ENCODE assay signal across 25 cellular contexts in the genomic region with DNA sequence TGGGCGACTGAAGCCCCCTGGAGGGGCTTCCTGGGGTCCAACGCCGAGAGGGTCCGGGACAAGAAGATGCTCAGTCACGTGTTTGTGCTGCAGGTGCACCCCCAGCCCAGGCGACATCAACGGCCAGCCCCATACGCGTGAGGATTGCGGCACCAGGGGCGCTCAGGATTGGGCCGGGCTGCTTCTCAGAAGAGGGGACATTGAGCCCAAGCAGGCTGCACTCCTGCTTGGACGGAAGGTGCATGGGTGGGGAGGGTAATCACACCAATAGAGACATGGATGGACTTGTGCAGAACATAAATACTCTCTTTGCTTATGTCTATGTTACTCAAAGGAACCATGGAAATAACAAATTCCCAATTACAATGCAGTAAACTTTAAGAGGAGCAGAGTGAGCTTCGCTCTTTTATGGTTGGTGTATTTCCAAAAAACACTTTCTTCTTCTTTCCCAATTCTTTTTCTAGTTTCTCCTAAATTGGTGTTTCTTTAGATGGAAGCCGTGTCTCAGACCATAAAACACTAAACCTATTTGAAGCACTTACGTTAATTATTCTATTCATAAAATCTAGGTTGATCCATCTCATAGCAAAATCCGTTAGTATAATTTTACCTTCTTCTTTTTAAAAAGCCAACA.
"Had no signal": no experiment of that assay in that cellular context is flagged by ENCODE, and none has a peak within 500 bp of the region (broad histone marks: within the 10 kb centered on the region; RNA-seq: fewer than 3 reads in every experiment).

No MANE protein-coding gene starts in this region.

- ATAC-seq: activated CD4-positive, CD25-positive, alpha-beta regulatory T cell treated with anti-CD3 and anti-CD28 coated beads, Interleukin-2, amount 50 U/mL, for 24 hours; activated naive CD4-positive, alpha-beta T cell treated with anti-CD3 and anti-CD28 coated beads, Interleukin-2, amount 50 U/mL, for 72 hours; sciatic nerve had no signal

- H3K9me3 ChIP-seq: colonic mucosa, gastroesophageal sphincter, vagina had no signal

- H3K27ac ChIP-seq: colonic mucosa, dorsolateral prefrontal cortex, gastroesophageal sphincter, skin epidermis, vagina, VCaP had no signal

- H3K4me3 ChIP-seq: colonic mucosa, dorsolateral prefrontal cortex, gastroesophageal sphincter, lung, skin epidermis, vagina had no signal

- H3K36me3 ChIP-seq: colonic mucosa, gastroesophageal sphincter, vagina had no signal

- H3K27me3 ChIP-seq: colonic mucosa, vagina had no signal

- DNase-seq: activated CD4-positive, alpha-beta memory T cell treated with anti-CD3 and anti-CD28 coated beads, Interleukin-2, amount 10 ng/mL, durations not matched to agents 7 days and 5 days; activated naive CD4-positive, alpha-beta T cell; activated T-cell treated with anti-CD3 and anti-CD28 coated beads, Interleukin-2, amount 50 U/mL, for 48 hours; cerebellar nuclear complex; colonic mucosa; effector memory CD4-positive, alpha-beta T cell; erythroblast; hypothalamus; immature natural killer cell; mesendoderm; stimulated activated CD4-positive, alpha-beta T cell treated with anti-CD3 and anti-CD28 coated beads, Interleukin-12 subunit alpha, Interleukin-12 subunit beta, amount 100 ng/mL, for 4 hours; stimulated activated CD4-positive, alpha-beta T cell treated with anti-CD3 and anti-CD28 coated beads, Interleukin-4, amount 100 ng/mL, for 4 hours; stimulated activated naive CD8-positive, alpha-beta T cell treated with anti-CD3 and anti-CD28 coated beads, Interleukin-15, amount 100 ng/mL, for 72 hours; substantia nigra; SW 1271; T-helper 9 cell had no signal

- H3K4me1 ChIP-seq: colonic mucosa, gastroesophageal sphincter, vagina had no signal
